In the genomic region with DNA sequence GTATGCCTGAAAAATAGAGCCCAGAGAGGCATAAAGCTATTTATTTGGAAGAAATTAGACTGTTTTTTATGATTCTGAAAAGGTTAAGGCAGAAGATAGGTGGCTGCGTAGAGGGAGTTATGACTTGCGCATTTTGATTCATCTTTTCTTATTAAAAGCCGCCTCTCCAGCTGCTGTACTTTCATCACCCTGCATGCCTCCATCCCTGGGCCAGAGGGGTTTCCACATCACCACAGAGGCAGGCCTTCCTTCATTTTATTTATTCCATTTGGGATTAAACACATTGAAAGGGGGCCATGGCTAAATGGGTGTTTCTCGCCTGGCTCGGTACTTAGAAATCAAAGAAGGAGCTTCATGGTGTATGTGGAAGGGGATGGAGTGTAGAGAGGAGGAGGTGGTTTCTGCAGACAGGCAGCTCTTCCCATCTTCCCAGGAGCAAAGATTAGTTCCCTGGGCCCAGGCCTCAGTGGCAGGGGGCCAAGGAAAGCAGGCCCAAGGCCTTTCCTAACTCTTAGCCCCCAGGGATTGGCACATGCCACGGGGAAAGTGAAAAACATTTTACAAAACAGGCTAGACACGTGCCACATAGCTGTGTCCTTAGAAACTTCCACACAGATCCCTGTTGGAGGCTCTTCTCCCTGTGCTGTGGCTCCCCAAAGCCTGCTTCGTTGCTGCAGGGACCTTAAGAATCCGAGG, we compare ENCODE assay signal across 15 cellular contexts. TPM values are rescaled to one million over a fixed set of nuclear protein-coding genes. Genes with fewer than 3 reads are reported as not detected.
DNase-seq lines count a peak whose midpoint lies in the region; ATAC-seq and TF ChIP-seq lines count a peak whose summit lies in the region.
"Had no signal": no experiment of that assay in that cellular context is flagged by ENCODE, and none has a peak within 500 bp of the region (broad histone marks: within the 10 kb centered on the region; RNA-seq: fewer than 3 reads in every experiment).

No MANE protein-coding gene starts in this region.

- H3K4me1 ChIP-seq in HEK293 (ENCODE audit: control insufficient read depth, insufficient read depth, low read length) (peaks cover 15% of the 10 kb centered on the region), gastrocnemius medialis (peaks cover 4 to 8% of the 10 kb centered on the region in 2 donors), transverse colon (no peaks in the 10 kb centered on the region)

- H3K27ac ChIP-seq in HEK293 (ENCODE audit: extremely low read depth, low read depth, low read length) (peak overlapping the region; percentile 72), gastrocnemius medialis (no peak overlapping the region), transverse colon (no peak overlapping the region)

- H3K4me3 ChIP-seq in HEK293 (ENCODE audit: low read depth, low read length) (no peak overlapping the region), gastrocnemius medialis (no peak overlapping the region), transverse colon (no peak overlapping the region)

- no peaks in the 10 kb centered on the region for H3K36me3 Mint-ChIP-seq in WTC11
- peaks cover under 1% of the 10 kb centered on the region for H3K36me3 Mint-ChIP-seq in glutamatergic neuron (ENCODE audit: unreplicated experiment)
- H3K36me3 Mint-ChIP-seq: activated CD8-positive, alpha-beta memory T cell treated with anti-CD3 and anti-CD28 coated beads, Interleukin-2, amount 10 ng/mL, durations not matched to agents 7 days and 5 days; immature natural killer cell had no signal

- ATAC-seq in WTC11 (peak; percentile 3), gastrocnemius medialis (peak; percentile 36 to 50), GM19452 (IDR thresholded peaks at IDR 0.05; ENCODE audit: unreplicated experiment) (no peak)
- ATAC-seq: activated CD8-positive, alpha-beta memory T cell treated with anti-CD3 and anti-CD28 coated beads, Interleukin-2, amount 10 ng/mL, durations not matched to agents 7 days and 5 days had no signal

- DNase-seq in WTC11 (ENCODE audit: low spot score) (no peak), glutamatergic neuron (no peak), gastrocnemius medialis (peak in 1 of 2 donors; percentile 43), transverse colon (no peak), HUDEP-2 (lab: John Stamatoyannopoulos, UW; ENCODE audit: unreplicated experiment in 76 of 76) (no peak), activated gamma-delta T cell (lab: John Stamatoyannopoulos, UW) (no peak)
- DNase-seq: activated CD8-positive, alpha-beta memory T cell treated with anti-CD3 and anti-CD28 coated beads, Interleukin-2, amount 10 ng/mL, durations not matched to agents 7 days and 5 days; activated naive CD4-positive, alpha-beta T cell treated with anti-CD3 and anti-CD28 coated beads for 36 hours; cerebellar nuclear complex; immature natural killer cell; stimulated activated CD4-positive, alpha-beta T cell treated with anti-CD3 and anti-CD28 coated beads, Interleukin-2, amount 100 ng/mL, for 48 hours had no signal

- H3K9me3 Mint-ChIP-seq in WTC11 (peaks cover 2% of the 10 kb centered on the region; the same call in 1 of the 2 replicates), glutamatergic neuron (ENCODE audit: unreplicated experiment) (peaks cover 13% of the 10 kb centered on the region)

- H3K4me3 Mint-ChIP-seq in WTC11 = peak overlapping the region; percentile 65
- H3K4me3 Mint-ChIP-seq in glutamatergic neuron (ENCODE audit: unreplicated experiment) = peak overlapping the region; percentile 74
- H3K4me3 Mint-ChIP-seq: activated CD8-positive, alpha-beta memory T cell treated with anti-CD3 and anti-CD28 coated beads, Interleukin-2, amount 10 ng/mL, durations not matched to agents 7 days and 5 days; activated naive CD4-positive, alpha-beta T cell treated with anti-CD3 and anti-CD28 coated beads for 36 hours; immature natural killer cell had no signal

- H3K9me3 ChIP-seq in HEK293 (ENCODE audit: control insufficient read depth, insufficient read depth, low read depth, low read length) = no peaks in the 10 kb centered on the region
- no peaks in the 10 kb centered on the region for H3K9me3 ChIP-seq in gastrocnemius medialis
- no peaks in the 10 kb centered on the region for H3K9me3 ChIP-seq in transverse colon

- 81 to 83% methylated on average over 6 to 9 of the region's 9 CpGs for WGBS in transverse colon (ENCODE audit: low coverage in 1 of 2), 2 donors

- H3K27me3 Mint-ChIP-seq in WTC11 (ENCODE audit: low read depth) (no peaks in the 10 kb centered on the region; the same call in 1 of the 2 replicates), glutamatergic neuron (ENCODE audit: unreplicated experiment) (peaks cover 9% of the 10 kb centered on the region)

- TF ChIP-seq EP300 in transverse colon (IDR thresholded peaks at IDR 0.05; ENCODE audit: low read depth) = no peak

- H3K27me3 ChIP-seq in gastrocnemius medialis (no peaks in the 10 kb centered on the region), transverse colon (no peaks in the 10 kb centered on the region)

- H3K27ac Mint-ChIP-seq in WTC11 (peak overlapping the region; percentile 95), glutamatergic neuron (ENCODE audit: unreplicated experiment) (peak overlapping the region; percentile 82)
- H3K27ac Mint-ChIP-seq: activated CD8-positive, alpha-beta memory T cell treated with anti-CD3 and anti-CD28 coated beads, Interleukin-2, amount 10 ng/mL, durations not matched to agents 7 days and 5 days; activated naive CD4-positive, alpha-beta T cell treated with anti-CD3 and anti-CD28 coated beads for 36 hours; immature natural killer cell had no signal

- CTCF ChIA-PET in HEK293 (lab: Yijun Ruan, JAX) (interaction anchor here (1.1 to 1.2 kb wide), 2 partner anchors 98 to 101 kb away, joined by 3 to 5 read pairs; no protein-coding TSS in a partner anchor), WTC11 (lab: Charles Lee) (interaction anchor here (0.7 to 6.4 kb wide), 24 partner anchors 13 to 618 kb away, joined by 3 to 96 read pairs (median 5); a partner anchor contains a TSS)

- no peak for TF ChIP-seq POLR2A in gastrocnemius medialis (IDR thresholded peaks at IDR 0.05)
- no peak for TF ChIP-seq POLR2A in transverse colon (IDR thresholded peaks at IDR 0.05)

- H3K4me1 Mint-ChIP-seq in WTC11 = peaks cover 69% of the 10 kb centered on the region
- H3K4me1 Mint-ChIP-seq in glutamatergic neuron (ENCODE audit: low read depth, unreplicated experiment) = peaks cover 55% of the 10 kb centered on the region
- H3K4me1 Mint-ChIP-seq: activated CD8-positive, alpha-beta memory T cell treated with anti-CD3 and anti-CD28 coated beads, Interleukin-2, amount 10 ng/mL, durations not matched to agents 7 days and 5 days; immature natural killer cell had no signal

- TF ChIP-seq CTCF in HEK293 (tag by site-specific recombination; IDR thresholded peaks at IDR 0.05) = no peak
- TF ChIP-seq CTCF in WTC11 (IDR thresholded peaks at IDR 0.05) = no peak
- no peak for TF ChIP-seq CTCF in glutamatergic neuron (IDR thresholded peaks at IDR 0.05; ENCODE audit: partially characterized antibody, unreplicated experiment)
- no peak for TF ChIP-seq CTCF in gastrocnemius medialis (IDR thresholded peaks at IDR 0.05 in 4 of 5, conservative IDR thresholded peaks at IDR 0.05 in 1 of 5)
- no peak for TF ChIP-seq CTCF in transverse colon (IDR thresholded peaks at IDR 0.05)

- POLR2A ChIA-PET in HEK293 (lab: Yijun Ruan, JAX) (no interaction called here), WTC11 (lab: Charles Lee) (interaction anchor here (0.7 to 2.0 kb wide), 6 partner anchors 22 to 100 kb away, joined by 3 to 15 read pairs (median 3); no protein-coding TSS in a partner anchor)

- in situ Hi-C loops in gastrocnemius medialis (cut with MboI; ENCODE audit: low sequenced_read_pairs in 4 of 4) (no loop called here), transverse colon (cut with MboI; ENCODE audit: low pct_ligation_motif_present in 1 of 4, low pct_unique_long_range_greater_than_20kb in 1 of 4, low sequenced_read_pairs in 3 of 4) (no loop called here)

- intact Hi-C loops in gastrocnemius medialis (cut with DNase I; ENCODE audit: low total_unique reads) (no loop called here), transverse colon (cut with DNase I; ENCODE audit: low total_unique reads) (no loop called here)

- no peaks in the 10 kb centered on the region for H3K36me3 ChIP-seq in HEK293 (ENCODE audit: control insufficient read depth in 2 of 2, insufficient read depth in 1 of 2, low read length in 2 of 2)
- H3K36me3 ChIP-seq in gastrocnemius medialis = no peaks in the 10 kb centered on the region
- no peaks in the 10 kb centered on the region for H3K36me3 ChIP-seq in transverse colon

TF ChIP-seq in HEK293, 187 proteins besides CTCF, POLR2A, EP300 and RAD21:
- TF ChIP-seq ZNF341 (tag by site-specific recombination; IDR thresholded peaks at IDR 0.05; ENCODE audit: low read depth) (0 out of 2 replicates have a peak, but pooled peaks have one; percentile 18), ZNF48 (tag by site-specific recombination; IDR thresholded peaks at IDR 0.05) (no peak)

TF ChIP-seq in WTC11, 78 proteins besides CTCF, POLR2A, EP300 and RAD21 (continues in another document):
- TF ChIP-seq ZNF263 (CRISPR knock-in tag; IDR thresholded peaks at IDR 0.05; ENCODE audit: low read depth) (no peak), TP53 (CRISPR knock-in tag; IDR thresholded peaks at IDR 0.05) (no peak), ETV6 (CRISPR knock-in tag; IDR thresholded peaks at IDR 0.05) (no peak), SMAD4 (CRISPR knock-in tag; IDR thresholded peaks at IDR 0.05) (no peak), EMX1 (CRISPR knock-in tag; IDR thresholded peaks at IDR 0.05) (no peak), ZBTB21 (CRISPR knock-in tag; IDR thresholded peaks at IDR 0.05; ENCODE audit: borderline replicate concordance) (no peak), ZNF138 (CRISPR knock-in tag; conservative IDR thresholded peaks at IDR 0.05) (no peak)
- TF ChIP-seq, protein P1, sequence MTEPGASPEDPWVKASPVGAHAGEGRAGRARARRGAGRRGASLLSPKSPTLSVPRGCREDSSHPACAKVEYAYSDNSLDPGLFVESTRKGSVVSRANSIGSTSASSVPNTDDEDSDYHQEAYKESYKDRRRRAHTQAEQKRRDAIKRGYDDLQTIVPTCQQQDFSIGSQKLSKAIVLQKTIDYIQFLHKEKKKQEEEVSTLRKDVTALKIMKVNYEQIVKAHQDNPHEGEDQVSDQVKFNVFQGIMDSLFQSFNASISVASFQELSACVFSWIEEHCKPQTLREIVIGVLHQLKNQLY (CRISPR knock-in tag; IDR thresholded peaks at IDR 0.05) = no peak
- TF ChIP-seq, protein P2, sequence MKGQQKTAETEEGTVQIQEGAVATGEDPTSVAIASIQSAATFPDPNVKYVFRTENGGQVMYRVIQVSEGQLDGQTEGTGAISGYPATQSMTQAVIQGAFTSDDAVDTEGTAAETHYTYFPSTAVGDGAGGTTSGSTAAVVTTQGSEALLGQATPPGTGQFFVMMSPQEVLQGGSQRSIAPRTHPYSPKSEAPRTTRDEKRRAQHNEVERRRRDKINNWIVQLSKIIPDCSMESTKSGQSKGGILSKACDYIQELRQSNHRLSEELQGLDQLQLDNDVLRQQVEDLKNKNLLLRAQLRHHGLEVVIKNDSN (CRISPR knock-in tag; IDR thresholded peaks at IDR 0.05) = no peak

RNA-seq across cellular contexts. Expression of a gene that starts 14.7 kb away (rescaled TPM):
- total RNA-seq in WTC11 (2021) (0.07 to 0.66 TPM (median 0.14 TPM) in 3 replicates), glutamatergic neuron (ENCODE audit: unreplicated experiment) (3.5 TPM), gastrocnemius medialis (not detected), transverse colon (1 to 10 TPM in 1 of 4 donors, not detected in 3; 2.2 TPM)
- total RNA-seq: activated CD8-positive, alpha-beta memory T cell treated with anti-CD3 and anti-CD28 coated beads, Interleukin-2, amount 10 ng/mL, durations not matched to agents 7 days and 5 days; activated naive CD4-positive, alpha-beta T cell treated with anti-CD3 and anti-CD28 coated beads for 36 hours; esophagus mucosa; SK-MEL-5 had no signal
